In the genomic region with DNA sequence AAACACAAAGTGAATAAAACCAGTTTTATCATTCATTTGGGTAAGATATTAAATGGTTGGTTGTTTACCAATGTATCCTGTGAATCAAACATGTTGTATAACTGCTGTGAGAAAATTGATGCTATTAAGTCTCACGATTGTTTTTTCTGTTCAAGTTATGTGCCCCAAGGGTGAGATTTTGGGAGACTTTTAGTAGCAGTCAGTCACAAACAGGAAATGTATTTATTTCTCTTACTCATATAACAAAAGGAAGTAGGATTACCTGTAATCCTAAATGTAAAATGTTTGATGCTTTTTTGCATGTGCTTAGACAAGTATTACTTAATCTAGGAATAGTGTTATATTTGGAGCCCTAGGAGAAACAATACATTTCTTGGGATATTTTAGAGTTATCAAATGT, we compare ENCODE assay signal across 1 cellular context.
A peak's percentile ranks its signal among the peaks of the same experiment; 100 is the strongest.
TF ChIP-seq lines count a peak whose summit lies in the region.

No MANE protein-coding gene starts in this region.

TF ChIP-seq in GM12878, 131 proteins besides CTCF, POLR2A, EP300 and RAD21 (continued from another document):
- TF ChIP-seq ZNF384 (IDR thresholded peaks at IDR 0.05; ENCODE audit: borderline replicate concordance, low read depth, low read length) (no peak), CBX5 (IDR thresholded peaks at IDR 0.05; ENCODE audit: low read depth) (no peak), FOXM1 (IDR thresholded peaks at IDR 0.05; ENCODE audit: low read depth, low read length) (no peak), ZNF622 (IDR thresholded peaks at IDR 0.05) (no peak), SREBF2 (IDR thresholded peaks at IDR 0.05; ENCODE audit: low read length) (no peak), IKZF1 (conservative IDR thresholded peaks at IDR 0.05) (no peak), SREBF1 (IDR thresholded peaks at IDR 0.05; ENCODE audit: low read length) (no peak), JUNB (IDR thresholded peaks at IDR 0.05) (peak; percentile 16; the same call in 1 of the 2 replicates), TCF7 (IDR thresholded peaks at IDR 0.05; ENCODE audit: borderline replicate concordance) (no peak), NR2C2 (IDR thresholded peaks at IDR 0.05; ENCODE audit: borderline replicate concordance, control insufficient read depth, insufficient read length, low read depth) (no peak)
- TF ChIP-seq, protein P1, sequence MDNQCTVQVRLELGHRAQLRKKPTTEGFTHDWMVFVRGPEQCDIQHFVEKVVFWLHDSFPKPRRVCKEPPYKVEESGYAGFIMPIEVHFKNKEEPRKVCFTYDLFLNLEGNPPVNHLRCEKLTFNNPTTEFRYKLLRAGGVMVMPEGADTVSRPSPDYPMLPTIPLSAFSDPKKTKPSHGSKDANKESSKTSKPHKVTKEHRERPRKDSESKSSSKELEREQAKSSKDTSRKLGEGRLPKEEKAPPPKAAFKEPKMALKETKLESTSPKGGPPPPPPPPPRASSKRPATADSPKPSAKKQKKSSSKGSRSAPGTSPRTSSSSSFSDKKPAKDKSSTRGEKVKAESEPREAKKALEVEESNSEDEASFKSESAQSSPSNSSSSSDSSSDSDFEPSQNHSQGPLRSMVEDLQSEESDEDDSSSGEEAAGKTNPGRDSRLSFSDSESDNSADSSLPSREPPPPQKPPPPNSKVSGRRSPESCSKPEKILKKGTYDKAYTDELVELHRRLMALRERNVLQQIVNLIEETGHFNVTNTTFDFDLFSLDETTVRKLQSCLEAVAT (IDR thresholded peaks at IDR 0.05) = no peak
- TF ChIP-seq, protein P2, sequence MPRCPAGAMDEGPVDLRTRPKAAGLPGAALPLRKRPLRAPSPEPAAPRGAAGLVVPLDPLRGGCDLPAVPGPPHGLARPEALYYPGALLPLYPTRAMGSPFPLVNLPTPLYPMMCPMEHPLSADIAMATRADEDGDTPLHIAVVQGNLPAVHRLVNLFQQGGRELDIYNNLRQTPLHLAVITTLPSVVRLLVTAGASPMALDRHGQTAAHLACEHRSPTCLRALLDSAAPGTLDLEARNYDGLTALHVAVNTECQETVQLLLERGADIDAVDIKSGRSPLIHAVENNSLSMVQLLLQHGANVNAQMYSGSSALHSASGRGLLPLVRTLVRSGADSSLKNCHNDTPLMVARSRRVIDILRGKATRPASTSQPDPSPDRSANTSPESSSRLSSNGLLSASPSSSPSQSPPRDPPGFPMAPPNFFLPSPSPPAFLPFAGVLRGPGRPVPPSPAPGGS (IDR thresholded peaks at IDR 0.05; ENCODE audit: borderline replicate concordance, insufficient read depth, low read depth, low read length, poor library complexity, severe bottlenecking) = peak; percentile 26
- TF ChIP-seq, protein P3, sequence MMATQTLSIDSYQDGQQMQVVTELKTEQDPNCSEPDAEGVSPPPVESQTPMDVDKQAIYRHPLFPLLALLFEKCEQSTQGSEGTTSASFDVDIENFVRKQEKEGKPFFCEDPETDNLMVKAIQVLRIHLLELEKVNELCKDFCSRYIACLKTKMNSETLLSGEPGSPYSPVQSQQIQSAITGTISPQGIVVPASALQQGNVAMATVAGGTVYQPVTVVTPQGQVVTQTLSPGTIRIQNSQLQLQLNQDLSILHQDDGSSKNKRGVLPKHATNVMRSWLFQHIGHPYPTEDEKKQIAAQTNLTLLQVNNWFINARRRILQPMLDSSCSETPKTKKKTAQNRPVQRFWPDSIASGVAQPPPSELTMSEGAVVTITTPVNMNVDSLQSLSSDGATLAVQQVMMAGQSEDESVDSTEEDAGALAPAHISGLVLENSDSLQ (IDR thresholded peaks at IDR 0.05) = peak; percentile 25; the same call in 1 of the 2 replicates
TF ChIP-seq in GM12878: peak in this region for 6.
